ENCODE assay signal across 22 cellular contexts in genomic region chr15:67407709-67408257, GRCh38.
A peak's percentile ranks its signal among the peaks of the same experiment; 100 is the strongest.
DNase-seq lines count a peak whose midpoint lies in the region; ATAC-seq, FAIRE-seq and TF ChIP-seq lines count a peak whose summit lies in the region.
"Had no signal": no experiment of that assay in that cellular context is flagged by ENCODE, and none has a peak within 500 bp of the region (broad histone marks: within the 10 kb centered on the region; RNA-seq: fewer than 3 reads in every experiment).

No MANE protein-coding gene starts in this region.

- H4K8ac ChIP-seq in H1 (ENCODE audit: extremely low read depth, insufficient read depth, low read length): no peak overlapping the region

- H3K14ac ChIP-seq in H1 (ENCODE audit: insufficient read length): no peak overlapping the region

- ATAC-seq in activated CD8-positive, alpha-beta memory T cell treated with anti-CD3 and anti-CD28 coated beads, Interleukin-2, amount 10 ng/mL, durations not matched to agents 7 days and 5 days: no peak
- ATAC-seq: activated naive CD4-positive, alpha-beta T cell treated with anti-CD3 and anti-CD28 coated beads, Interleukin-2, amount 50 U/mL, for 72 hours; left cardiac atrium; right cardiac atrium had no signal

- POLR2A ChIA-PET in H1 (lab: Charles Lee; ENCODE audit: partially characterized antibody): no interaction called here

- H3K9me3 Mint-ChIP-seq in immature natural killer cell (no peaks in the 10 kb centered on the region), HFFc6 (no peaks in the 10 kb centered on the region)
- no peaks in the 10 kb centered on the region for H3K9me3 Mint-ChIP-seq in activated CD8-positive, alpha-beta memory T cell treated with anti-CD3 and anti-CD28 coated beads, Interleukin-2, amount 10 ng/mL, durations not matched to agents 7 days and 5 days (ENCODE audit: low read depth)
- H3K9me3 Mint-ChIP-seq: activated naive CD4-positive, alpha-beta T cell treated with anti-CD3 and anti-CD28 coated beads, Interleukin-2, amount 50 U/mL, for 72 hours; CD4-positive, CD25-positive, alpha-beta regulatory T cell; stimulated activated naive CD8-positive, alpha-beta T cell treated with anti-CD3 and anti-CD28 coated beads, Interleukin-15, Interleukin-2, amounts not matched to agents 100 ng/mL and 50 ng/mL, for 24 hours had no signal

- TF ChIP-seq EP300 in H1 (IDR thresholded peaks at IDR 0.05; ENCODE audit: borderline replicate concordance in 1 of 2, low read depth in 2 of 2, low read length in 2 of 2): no peak

- H3K4me3 ChIP-seq in HUES48 (ENCODE audit: low read depth, low read length) (no peak overlapping the region), H1 (ENCODE audit: extremely low read depth in 1 of 4, insufficient read depth in 2 of 4, low read depth in 3 of 4, low read length in 4 of 4) (no peak overlapping the region)
- H3K4me3 ChIP-seq: thyroid gland had no signal

- no peaks in the 10 kb centered on the region for H3K79me1 ChIP-seq in H1 (ENCODE audit: low read depth, low read length)

- no peak overlapping the region for H2BK15ac ChIP-seq in H1 (ENCODE audit: low read length)

- H3K36me3 ChIP-seq in HUES48 (ENCODE audit: control insufficient read depth, insufficient read depth, low read length): no peaks in the 10 kb centered on the region
- H3K36me3 ChIP-seq in H1 (ENCODE audit: control insufficient read depth in 2 of 4, insufficient read depth in 4 of 4, low read length in 3 of 4): no peaks in the 10 kb centered on the region
- H3K36me3 ChIP-seq: thyroid gland had no signal

- peaks cover 0 to 5% (median 4%) of the 10 kb centered on the region in 3 donors for H3K36me3 Mint-ChIP-seq in immature natural killer cell
- H3K36me3 Mint-ChIP-seq in HFFc6 (ENCODE audit: low read depth): no peaks in the 10 kb centered on the region
- H3K36me3 Mint-ChIP-seq in activated CD8-positive, alpha-beta memory T cell treated with anti-CD3 and anti-CD28 coated beads, Interleukin-2, amount 10 ng/mL, durations not matched to agents 7 days and 5 days: no peaks in the 10 kb centered on the region
- H3K36me3 Mint-ChIP-seq: activated naive CD4-positive, alpha-beta T cell treated with anti-CD3 and anti-CD28 coated beads, Interleukin-2, amount 50 U/mL, for 72 hours had no signal

- H3K4me1 Mint-ChIP-seq in immature natural killer cell (no peaks in the 10 kb centered on the region), HFFc6 (ENCODE audit: low read depth) (peaks cover 20% of the 10 kb centered on the region)
- peaks cover 2% of the 10 kb centered on the region for H3K4me1 Mint-ChIP-seq in activated CD8-positive, alpha-beta memory T cell treated with anti-CD3 and anti-CD28 coated beads, Interleukin-2, amount 10 ng/mL, durations not matched to agents 7 days and 5 days
- H3K4me1 Mint-ChIP-seq: CD4-positive, CD25-positive, alpha-beta regulatory T cell had no signal

- H3K23me2 ChIP-seq in H1 (ENCODE audit: low read depth, low read length): no peaks in the 10 kb centered on the region

- no peaks in the 10 kb centered on the region for H3K79me2 ChIP-seq in H1 (ENCODE audit: control insufficient read depth in 1 of 2, insufficient read depth in 2 of 2, low read length in 2 of 2)

- H3K27ac ChIP-seq in HUES48 (ENCODE audit: low read depth, low read length): peak overlapping the region; percentile 41
- H3K27ac ChIP-seq in H1 (ENCODE audit: low read depth, low read length): no peak overlapping the region
- H3K27ac ChIP-seq: thyroid gland had no signal

- H2BK5ac ChIP-seq in H1 (ENCODE audit: low read depth, low read length): no peak overlapping the region

- no peak for TF ChIP-seq POLR2A in H1 (IDR thresholded peaks at IDR 0.05; ENCODE audit: control extremely low read depth in 1 of 2, low read depth in 2 of 2, low read length in 2 of 2)

- no peak overlapping the region for H3K56ac ChIP-seq in H1 (replicated peaks; ENCODE audit: insufficient read length, low read depth, low read length)

- no peaks in the 10 kb centered on the region for H3K27me3 ChIP-seq in HUES48 (ENCODE audit: control insufficient read depth, insufficient read depth, low read length)
- H3K27me3 ChIP-seq in H1 (replicated peaks in 1 of 4; ENCODE audit: control insufficient read depth in 3 of 4, extremely low read depth in 1 of 4, insufficient read depth in 3 of 4, low read length in 3 of 4): no peaks in the 10 kb centered on the region
- H3K27me3 ChIP-seq: thyroid gland had no signal

- no peak for FAIRE-seq in H1 (lab: Jason Lieb, UNC)
- FAIRE-seq: endothelial cell of umbilical vein, GM12891 had no signal

- H3K4me1 ChIP-seq in HUES48 (ENCODE audit: control insufficient read depth, insufficient read depth, low read length) (peaks cover 34% of the 10 kb centered on the region), H1 (replicated peaks in 1 of 4; ENCODE audit: control insufficient read depth in 3 of 4, insufficient read depth in 4 of 4, low read length in 3 of 4) (peaks cover 1 to 10% (median 6%) of the 10 kb centered on the region in 4 experiments; a peak in 5 of 7 replicates)

- peak overlapping the region; percentile 54 for H2AFZ ChIP-seq in H1 (ENCODE audit: low read length)

- no peak overlapping the region for H3K9ac ChIP-seq in HUES48 (ENCODE audit: low read depth, low read length)
- H3K9ac ChIP-seq in H1 (replicated peaks in 1 of 4; ENCODE audit: extremely low read depth in 1 of 4, low read depth in 3 of 4, low read length in 3 of 4): no peak overlapping the region

- H3K9me3 ChIP-seq in HUES48 (ENCODE audit: control insufficient read depth, insufficient read depth, low read length): no peaks in the 10 kb centered on the region
- H3K9me3 ChIP-seq in H1 (ENCODE audit: insufficient read depth in 2 of 2, low read depth in 1 of 2, low read length in 1 of 2): no peaks in the 10 kb centered on the region
- H3K9me3 ChIP-seq: thyroid gland had no signal

- H2AK5ac ChIP-seq in H1 (ENCODE audit: low read depth, low read length): no peak overlapping the region

- no peaks in the 10 kb centered on the region for H4K20me1 ChIP-seq in H1 (replicated peaks in 1 of 2; ENCODE audit: control insufficient read depth in 1 of 2, insufficient read depth in 2 of 2, low read length in 2 of 2)

- H3K23ac ChIP-seq in H1 (ENCODE audit: insufficient read length): no peak overlapping the region

- 90% methylated on average over 10 of the region's 10 CpGs; no CpG with 5 or more reads in 1 of the 2 experiments for WGBS in H1 (ENCODE audit: extremely low coverage in 1 of 2, insufficient coverage in 1 of 2, insufficient read length in 1 of 2, insufficient replicate concordance in 2 of 2, low coverage in 1 of 2, low lambda C conversion rate in 2 of 2, missing lambda C conversion rate in 1 of 2), 2 experiments

- no peak overlapping the region for H2BK120ac ChIP-seq in H1 (replicated peaks; ENCODE audit: low read depth, low read length)

- no peak overlapping the region for H3K4ac ChIP-seq in H1 (replicated peaks; ENCODE audit: insufficient read length, low read depth, low read length)

- H3K27me3 Mint-ChIP-seq in immature natural killer cell (ENCODE audit: low read depth in 3 of 3) (peaks cover 0 to 9% (median 3%) of the 10 kb centered on the region in 3 donors), HFFc6 (ENCODE audit: insufficient read depth) (peaks cover 7% of the 10 kb centered on the region)
- peaks cover 2% of the 10 kb centered on the region for H3K27me3 Mint-ChIP-seq in activated CD8-positive, alpha-beta memory T cell treated with anti-CD3 and anti-CD28 coated beads, Interleukin-2, amount 10 ng/mL, durations not matched to agents 7 days and 5 days
- H3K27me3 Mint-ChIP-seq: stimulated activated naive CD8-positive, alpha-beta T cell treated with anti-CD3 and anti-CD28 coated beads, Interleukin-15, Interleukin-2, amounts not matched to agents 100 ng/mL and 50 ng/mL, for 24 hours had no signal

- TF ChIP-seq CTCF in H1 (IDR thresholded peaks at IDR 0.05; ENCODE audit: control extremely low read depth in 1 of 3, insufficient read depth in 1 of 3, low read depth in 1 of 3, low read length in 3 of 3): no peak
- no peak for TF ChIP-seq CTCF in HFFc6 (IDR thresholded peaks at IDR 0.05)

- CTCF ChIA-PET in H1 (lab: Charles Lee; ENCODE audit: partially characterized antibody): interaction anchor here (1.1 to 1.3 kb wide), 2 partner anchors 14 to 22 kb away, joined by 4 read pairs; no protein-coding TSS in a partner anchor
- CTCF ChIA-PET in activated CD8-positive, alpha-beta memory T cell treated with anti-CD3 and anti-CD28 coated beads, Interleukin-2, amount 10 ng/mL, durations not matched to agents 7 days and 5 days (lab: Charles Lee): no interaction called here

- H3K18ac ChIP-seq in H1 (ENCODE audit: extremely low read depth, low read length): no peak overlapping the region

- H2BK20ac ChIP-seq in H1 (ENCODE audit: low read length): no peak overlapping the region

- no peak overlapping the region for H2BK12ac ChIP-seq in H1 (ENCODE audit: low read depth, low read length)

- DNase-seq in DMS 273 (lab: John Stamatoyannopoulos, UW; ENCODE audit: unreplicated experiment): peak; percentile 71
- peak; percentile 78 for DNase-seq in NCI-H2171 treated with DMSO at 0.1 percent for 48 hours (lab: John Stamatoyannopoulos, UW)
- DNase-seq in H1 (ENCODE audit: low read depth in 1 of 2, low spot score in 2 of 2): no peak
- no peak for DNase-seq in immature natural killer cell
- DNase-seq in activated CD4-positive, alpha-beta T cell treated with anti-CD3 and anti-CD28 coated beads for 4 hours: no peak
- DNase-seq in HFFc6: no peak
- DNase-seq in activated CD8-positive, alpha-beta memory T cell treated with anti-CD3 and anti-CD28 coated beads, Interleukin-2, amount 10 ng/mL, durations not matched to agents 7 days and 5 days: no peak
- DNase-seq: activated CD4-positive, alpha-beta T cell treated with anti-CD3 and anti-CD28 coated beads for 48 hours; aorta; CD4-positive, CD25-positive, alpha-beta regulatory T cell; central memory CD4-positive, alpha-beta T cell; DMS79 treated with DMSO at 0.1 percent for 48 hours; left cardiac atrium; NCI-H526 treated with DMSO at 0.1 percent for 48 hours; right cardiac atrium; SIG-M5; thyroid gland had no signal

- no peak overlapping the region for H4K91ac ChIP-seq in H1 (replicated peaks; ENCODE audit: insufficient read length, low read length)

- H3K27ac Mint-ChIP-seq in immature natural killer cell: no peak overlapping the region
- no peak overlapping the region for H3K27ac Mint-ChIP-seq in HFFc6
- no peak overlapping the region for H3K27ac Mint-ChIP-seq in activated CD8-positive, alpha-beta memory T cell treated with anti-CD3 and anti-CD28 coated beads, Interleukin-2, amount 10 ng/mL, durations not matched to agents 7 days and 5 days
- H3K27ac Mint-ChIP-seq: activated naive CD4-positive, alpha-beta T cell treated with anti-CD3 and anti-CD28 coated beads, Interleukin-2, amount 50 U/mL, for 72 hours; CD4-positive, CD25-positive, alpha-beta regulatory T cell; stimulated activated naive CD8-positive, alpha-beta T cell treated with anti-CD3 and anti-CD28 coated beads, Interleukin-15, Interleukin-2, amounts not matched to agents 100 ng/mL and 50 ng/mL, for 24 hours had no signal

- no peak for TF ChIP-seq RAD21 in H1 (IDR thresholded peaks at IDR 0.05 in 1 of 2, conservative IDR thresholded peaks at IDR 0.05 in 1 of 2; ENCODE audit: low read depth in 2 of 2, low read length in 2 of 2)

- H4K5ac ChIP-seq in H1 (ENCODE audit: insufficient read length, low read depth, low read length): no peak overlapping the region

- no peak overlapping the region for H3K4me3 Mint-ChIP-seq in immature natural killer cell
- no peak overlapping the region for H3K4me3 Mint-ChIP-seq in HFFc6
- no peak overlapping the region for H3K4me3 Mint-ChIP-seq in activated CD8-positive, alpha-beta memory T cell treated with anti-CD3 and anti-CD28 coated beads, Interleukin-2, amount 10 ng/mL, durations not matched to agents 7 days and 5 days
- H3K4me3 Mint-ChIP-seq: CD4-positive, CD25-positive, alpha-beta regulatory T cell; stimulated activated naive CD8-positive, alpha-beta T cell treated with anti-CD3 and anti-CD28 coated beads, Interleukin-15, Interleukin-2, amounts not matched to agents 100 ng/mL and 50 ng/mL, for 24 hours had no signal

- H3K4me2 ChIP-seq in H1 (ENCODE audit: insufficient read depth in 1 of 2, low read depth in 2 of 2, low read length in 2 of 2): no peak overlapping the region

Comparison
In these comparisons a context has a peak if more than half of its experiments do, and no peak if none do; other contexts are left out.
1. DNase-seq: peak in DMS 273 (single experiment) and NCI-H2171 treated with DMSO at 0.1 percent for 48 hours (single experiment); none in H1 (0 of 2), immature natural killer cell (0 of 3), activated CD4-positive, alpha-beta T cell treated with anti-CD3 and anti-CD28 coated beads for 4 hours (0 of 2), HFFc6 (single experiment) and activated CD8-positive, alpha-beta memory T cell treated with anti-CD3 and anti-CD28 coated beads, Interleukin-2, amount 10 ng/mL, durations not matched to agents 7 days and 5 days (single experiment).